ENCODE assay signal across 28 cellular contexts in the genomic region with DNA sequence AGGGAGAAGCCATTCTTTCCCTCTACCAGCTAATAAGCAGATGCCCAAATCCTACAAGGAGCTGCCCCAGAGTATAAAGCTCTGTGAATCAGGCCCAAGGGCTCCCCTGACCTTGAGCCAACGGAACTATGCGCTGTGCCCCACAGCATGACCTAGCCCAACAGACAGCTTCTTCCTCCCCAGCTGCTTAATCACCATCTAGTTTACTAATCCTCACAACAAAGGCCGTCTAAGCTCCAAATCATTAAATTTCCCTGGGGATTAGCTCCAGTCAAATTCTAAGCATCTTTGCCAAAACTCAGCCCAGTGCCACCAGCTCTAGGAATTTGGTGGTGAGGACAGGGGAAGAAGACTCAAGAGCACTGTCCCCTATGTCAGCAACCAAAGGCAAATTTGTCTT.
DNase-seq lines count a peak whose midpoint lies in the region; TF ChIP-seq lines count a peak whose summit lies in the region.
"Had no signal": no experiment of that assay in that cellular context is flagged by ENCODE, and none has a peak within 500 bp of the region (broad histone marks: within the 10 kb centered on the region; RNA-seq: fewer than 3 reads in every experiment).

No MANE protein-coding gene starts in this region.

- H3K9me3 ChIP-seq in GM23248 (ENCODE audit: low read depth), result no peaks in the 10 kb centered on the region
- no peaks in the 10 kb centered on the region for H3K9me3 ChIP-seq in SJCRH30 (replicated peaks)
- no peaks in the 10 kb centered on the region for H3K9me3 ChIP-seq in endodermal cell (ENCODE audit: control insufficient read depth, low read length)
- H3K9me3 ChIP-seq: BE2C, heart right ventricle, testis had no signal

- WGBS in GM23248 (ENCODE audit: low coverage in 1 of 2, low lambda C conversion rate in 2 of 2, missing lambda C conversion rate in 2 of 2), 2 experiments, result 48 to 63% methylated on average over 3 of the region's 3 CpGs
- WGBS in endodermal cell (ENCODE audit: insufficient coverage in 1 of 2, insufficient read length in 1 of 2), 2 experiments, result 20 to 22% methylated on average over 1 to 3 of the region's 3 CpGs

- H3K9me2 ChIP-seq in GM23248 (ENCODE audit: insufficient read depth), result no peaks in the 10 kb centered on the region

- H3K4me3 Mint-ChIP-seq in endodermal cell (no peak overlapping the region), type B pancreatic cell (no peak overlapping the region)
- no peak overlapping the region for H3K4me3 Mint-ChIP-seq in activated naive CD4-positive, alpha-beta T cell treated with anti-CD3 and anti-CD28 coated beads for 36 hours
- H3K4me3 Mint-ChIP-seq in activated T-helper 1 cell treated with anti-CD3 and anti-CD28 coated beads, Interleukin-12 subunit alpha, Interleukin-12 subunit beta, Interleukin-2, Interleukin-4 antibody, amounts not matched to agents 30 ng/mL and 10 ng/mL and 1 ng/mL, durations not matched to agents 14 hours and 24 hours and 36 hours, result no peak overlapping the region
- H3K4me3 Mint-ChIP-seq: activated naive CD8-positive, alpha-beta T cell treated with anti-CD3 and anti-CD28 coated beads, Interleukin-2, amount 50 U/mL, for 24 hours; activated T-cell treated with anti-CD3 and anti-CD28 coated beads, Interleukin-2, amount 50 U/mL, for 24 hours; CD8-positive, alpha-beta memory T cell had no signal

- peaks cover 19% of the 10 kb centered on the region for H3K4me1 ChIP-seq in GM23248 (ENCODE audit: insufficient read depth)
- H3K4me1 ChIP-seq in SJCRH30, result peaks cover 54% of the 10 kb centered on the region
- peaks cover 2% of the 10 kb centered on the region for H3K4me1 ChIP-seq in endodermal cell (ENCODE audit: control insufficient read depth, insufficient read depth, low read length)
- H3K4me1 ChIP-seq: BE2C, testis had no signal

- H3F3A ChIP-seq in GM23248 (ENCODE audit: insufficient read depth), result peaks cover 20% of the 10 kb centered on the region

- no peaks in the 10 kb centered on the region for H3K36me3 Mint-ChIP-seq in endodermal cell (ENCODE audit: low read depth)
- no peaks in the 10 kb centered on the region for H3K36me3 Mint-ChIP-seq in activated naive CD4-positive, alpha-beta T cell treated with anti-CD3 and anti-CD28 coated beads for 36 hours (ENCODE audit: low read depth)
- H3K36me3 Mint-ChIP-seq in type B pancreatic cell, result no peaks in the 10 kb centered on the region
- no peaks in the 10 kb centered on the region for H3K36me3 Mint-ChIP-seq in activated T-helper 1 cell treated with anti-CD3 and anti-CD28 coated beads, Interleukin-12 subunit alpha, Interleukin-12 subunit beta, Interleukin-2, Interleukin-4 antibody, amounts not matched to agents 30 ng/mL and 10 ng/mL and 1 ng/mL, durations not matched to agents 14 hours and 24 hours and 36 hours (ENCODE audit: low read depth)
- H3K36me3 Mint-ChIP-seq: CD8-positive, alpha-beta memory T cell had no signal

- CTCF ChIA-PET in activated naive CD4-positive, alpha-beta T cell treated with anti-CD3 and anti-CD28 coated beads for 36 hours (lab: Charles Lee), result no interaction called here

- H3K9ac ChIP-seq in GM23248 (no peak overlapping the region), endodermal cell (ENCODE audit: extremely low read depth, low read length, poor library complexity, severe bottlenecking) (no peak overlapping the region)

- H4K20me1 ChIP-seq in GM23248 (ENCODE audit: insufficient read depth), result no peaks in the 10 kb centered on the region

- TF ChIP-seq CTCF in endodermal cell (conservative IDR thresholded peaks at IDR 0.05), result no peak
- no peak for TF ChIP-seq CTCF in type B pancreatic cell (conservative IDR thresholded peaks at IDR 0.05)

- H3K4me3 ChIP-seq in GM23248 (no peak overlapping the region), SJCRH30 (no peak overlapping the region), endodermal cell (ENCODE audit: low read length) (no peak overlapping the region)
- H3K4me3 ChIP-seq: heart right ventricle, testis had no signal

- in situ Hi-C loops in GM23248 (cut with MboI), result no loop called here

- intact Hi-C loops in activated naive CD4-positive, alpha-beta T cell treated with anti-CD3 and anti-CD28 coated beads for 36 hours (cut with micrococcal nuclease), result no loop called here
- intact Hi-C loops in activated T-helper 1 cell treated with anti-CD3 and anti-CD28 coated beads, Interleukin-12 subunit alpha, Interleukin-12 subunit beta, Interleukin-2, Interleukin-4 antibody, amounts not matched to agents 30 ng/mL and 10 ng/mL and 1 ng/mL, durations not matched to agents 14 hours and 24 hours and 36 hours (cut with micrococcal nuclease), result no loop called here

- H3K36me3 ChIP-seq in GM23248 (ENCODE audit: low read depth) (no peaks in the 10 kb centered on the region), SJCRH30 (no peaks in the 10 kb centered on the region), endodermal cell (ENCODE audit: control insufficient read depth, insufficient read depth, low read length) (peaks cover under 1% of the 10 kb centered on the region)
- H3K36me3 ChIP-seq: BE2C, heart right ventricle had no signal

- H3K27me3 ChIP-seq in GM23248 (replicated peaks; ENCODE audit: insufficient read depth) (no peaks in the 10 kb centered on the region), SJCRH30 (no peaks in the 10 kb centered on the region), endodermal cell (ENCODE audit: control insufficient read depth, insufficient read depth, low read length, poor library complexity, severe bottlenecking) (no peaks in the 10 kb centered on the region)
- H3K27me3 ChIP-seq: BE2C, foreskin keratinocyte, testis had no signal

- H3K27ac ChIP-seq in GM23248, result no peak overlapping the region
- H3K27ac ChIP-seq in SJCRH30, result peak overlapping the region; percentile 97
- H3K27ac ChIP-seq in endodermal cell (ENCODE audit: low read depth, low read length), result no peak overlapping the region
- H3K27ac ChIP-seq: foreskin keratinocyte, heart right ventricle, RWPE1, testis had no signal

- no peak overlapping the region for H3K4me2 ChIP-seq in GM23248 (ENCODE audit: unreplicated experiment)

- H3K27ac Mint-ChIP-seq in endodermal cell (no peak overlapping the region), type B pancreatic cell (no peak overlapping the region)
- no peak overlapping the region for H3K27ac Mint-ChIP-seq in activated naive CD4-positive, alpha-beta T cell treated with anti-CD3 and anti-CD28 coated beads for 36 hours
- H3K27ac Mint-ChIP-seq in activated T-helper 1 cell treated with anti-CD3 and anti-CD28 coated beads, Interleukin-12 subunit alpha, Interleukin-12 subunit beta, Interleukin-2, Interleukin-4 antibody, amounts not matched to agents 30 ng/mL and 10 ng/mL and 1 ng/mL, durations not matched to agents 14 hours and 24 hours and 36 hours, result no peak overlapping the region
- H3K27ac Mint-ChIP-seq: activated naive CD8-positive, alpha-beta T cell treated with anti-CD3 and anti-CD28 coated beads, Interleukin-2, amount 50 U/mL, for 24 hours; activated T-cell treated with anti-CD3 and anti-CD28 coated beads, Interleukin-2, amount 50 U/mL, for 24 hours; CD8-positive, alpha-beta memory T cell; progenitor cell of endocrine pancreas had no signal

- H3K27me3 Mint-ChIP-seq in endodermal cell (ENCODE audit: insufficient read depth) (no peaks in the 10 kb centered on the region), type B pancreatic cell (no peaks in the 10 kb centered on the region)
- peaks cover 1% of the 10 kb centered on the region for H3K27me3 Mint-ChIP-seq in activated naive CD4-positive, alpha-beta T cell treated with anti-CD3 and anti-CD28 coated beads for 36 hours (ENCODE audit: low read depth)
- H3K27me3 Mint-ChIP-seq in activated T-helper 1 cell treated with anti-CD3 and anti-CD28 coated beads, Interleukin-12 subunit alpha, Interleukin-12 subunit beta, Interleukin-2, Interleukin-4 antibody, amounts not matched to agents 30 ng/mL and 10 ng/mL and 1 ng/mL, durations not matched to agents 14 hours and 24 hours and 36 hours (ENCODE audit: insufficient read depth), result peaks cover 3% of the 10 kb centered on the region
- H3K27me3 Mint-ChIP-seq: progenitor cell of endocrine pancreas had no signal

- H2AFZ ChIP-seq in GM23248, result no peak overlapping the region

- H3K79me2 ChIP-seq in GM23248 (ENCODE audit: insufficient read depth), result no peaks in the 10 kb centered on the region

- H3K4me1 Mint-ChIP-seq in endodermal cell (peaks cover 42% of the 10 kb centered on the region), type B pancreatic cell (ENCODE audit: unreplicated experiment) (peaks cover 11% of the 10 kb centered on the region)
- H3K4me1 Mint-ChIP-seq in activated naive CD4-positive, alpha-beta T cell treated with anti-CD3 and anti-CD28 coated beads for 36 hours (ENCODE audit: low read depth), result no peaks in the 10 kb centered on the region
- H3K4me1 Mint-ChIP-seq in activated T-helper 1 cell treated with anti-CD3 and anti-CD28 coated beads, Interleukin-12 subunit alpha, Interleukin-12 subunit beta, Interleukin-2, Interleukin-4 antibody, amounts not matched to agents 30 ng/mL and 10 ng/mL and 1 ng/mL, durations not matched to agents 14 hours and 24 hours and 36 hours (ENCODE audit: low read depth), result no peaks in the 10 kb centered on the region
- H3K4me1 Mint-ChIP-seq: activated naive CD8-positive, alpha-beta T cell treated with anti-CD3 and anti-CD28 coated beads, Interleukin-2, amount 50 U/mL, for 24 hours; CD8-positive, alpha-beta memory T cell had no signal

- peak; percentile 50 for DNase-seq in GM23248
- DNase-seq in SJCRH30, result peak; percentile 83 to 93
- DNase-seq in endodermal cell, result peak; percentile 62
- DNase-seq in retina, result peak; percentile 47
- no peak for DNase-seq in activated naive CD4-positive, alpha-beta T cell treated with anti-CD3 and anti-CD28 coated beads for 36 hours
- DNase-seq in type B pancreatic cell (ENCODE audit: extremely low spot score, unreplicated experiment), result no peak
- DNase-seq in LoVo (ENCODE audit: low spot score), result no peak
- no peak for DNase-seq in activated T-helper 1 cell treated with anti-CD3 and anti-CD28 coated beads, Interleukin-12 subunit alpha, Interleukin-12 subunit beta, Interleukin-2, Interleukin-4 antibody, amounts not matched to agents 30 ng/mL and 10 ng/mL and 1 ng/mL, durations not matched to agents 14 hours and 24 hours and 36 hours (ENCODE audit: low spot score)
- DNase-seq: activated CD4-positive, alpha-beta T cell treated with anti-CD3 and anti-CD28 coated beads for 48 hours; activated gamma-delta T cell treated with Interleukin-2 at 50 U/mL for 16 hours; activated naive CD8-positive, alpha-beta T cell treated with anti-CD3 and anti-CD28 coated beads, Interleukin-2, amount 50 U/mL, for 24 hours; activated T-cell treated with anti-CD3 and anti-CD28 coated beads, Interleukin-2, amount 50 U/mL, for 24 hours; BE2C; CD8-positive, alpha-beta memory T cell; effector CD8-positive, alpha-beta T cell; erythroblast; foreskin keratinocyte; heart right ventricle; KG1; left cardiac atrium; NCI-H1436 treated with DMSO at 0.1 percent for 48 hours; NCI-H2107; NCI-H748 treated with DMSO at 0.1 percent for 48 hours; stimulated activated naive CD8-positive, alpha-beta T cell treated with anti-CD3 and anti-CD28 coated beads, Interleukin-15, Interleukin-2, amounts not matched to agents 100 U/mL and 50 U/mL, for 24 hours; T-helper 2 cell; testis had no signal

- H3K9me3 Mint-ChIP-seq in endodermal cell, result peaks cover 33% of the 10 kb centered on the region
- no peaks in the 10 kb centered on the region for H3K9me3 Mint-ChIP-seq in activated naive CD4-positive, alpha-beta T cell treated with anti-CD3 and anti-CD28 coated beads for 36 hours
- no peaks in the 10 kb centered on the region for H3K9me3 Mint-ChIP-seq in type B pancreatic cell
- no peaks in the 10 kb centered on the region for H3K9me3 Mint-ChIP-seq in activated T-helper 1 cell treated with anti-CD3 and anti-CD28 coated beads, Interleukin-12 subunit alpha, Interleukin-12 subunit beta, Interleukin-2, Interleukin-4 antibody, amounts not matched to agents 30 ng/mL and 10 ng/mL and 1 ng/mL, durations not matched to agents 14 hours and 24 hours and 36 hours
- H3K9me3 Mint-ChIP-seq: activated naive CD8-positive, alpha-beta T cell treated with anti-CD3 and anti-CD28 coated beads, Interleukin-2, amount 50 U/mL, for 24 hours; activated T-cell treated with anti-CD3 and anti-CD28 coated beads, Interleukin-2, amount 50 U/mL, for 24 hours; CD8-positive, alpha-beta memory T cell had no signal

Comparison
In these comparisons a context has a peak if more than half of its experiments do, and no peak if none do; other contexts are left out.
1. DNase-seq: peak in GM23248 (single experiment), SJCRH30 (2 of 2), endodermal cell (single experiment) and retina (single experiment); none in activated naive CD4-positive, alpha-beta T cell treated with anti-CD3 and anti-CD28 coated beads for 36 hours (single experiment), type B pancreatic cell (single experiment), LoVo (single experiment) and activated T-helper 1 cell treated with anti-CD3 and anti-CD28 coated beads, Interleukin-12 subunit alpha, Interleukin-12 subunit beta, Interleukin-2, Interleukin-4 antibody, amounts not matched to agents 30 ng/mL and 10 ng/mL and 1 ng/mL, durations not matched to agents 14 hours and 24 hours and 36 hours (single experiment).